8 cellular contexts compared by ENCODE assay signal in genomic region chr7:155002411-155003214, GRCh38. TPM values are rescaled to one million over a fixed set of nuclear protein-coding genes. Genes with fewer than 3 reads are reported as not detected.
DNase-seq lines count a peak whose midpoint lies in the region; ATAC-seq, FAIRE-seq and TF ChIP-seq lines count a peak whose summit lies in the region.

A gene with protein sequence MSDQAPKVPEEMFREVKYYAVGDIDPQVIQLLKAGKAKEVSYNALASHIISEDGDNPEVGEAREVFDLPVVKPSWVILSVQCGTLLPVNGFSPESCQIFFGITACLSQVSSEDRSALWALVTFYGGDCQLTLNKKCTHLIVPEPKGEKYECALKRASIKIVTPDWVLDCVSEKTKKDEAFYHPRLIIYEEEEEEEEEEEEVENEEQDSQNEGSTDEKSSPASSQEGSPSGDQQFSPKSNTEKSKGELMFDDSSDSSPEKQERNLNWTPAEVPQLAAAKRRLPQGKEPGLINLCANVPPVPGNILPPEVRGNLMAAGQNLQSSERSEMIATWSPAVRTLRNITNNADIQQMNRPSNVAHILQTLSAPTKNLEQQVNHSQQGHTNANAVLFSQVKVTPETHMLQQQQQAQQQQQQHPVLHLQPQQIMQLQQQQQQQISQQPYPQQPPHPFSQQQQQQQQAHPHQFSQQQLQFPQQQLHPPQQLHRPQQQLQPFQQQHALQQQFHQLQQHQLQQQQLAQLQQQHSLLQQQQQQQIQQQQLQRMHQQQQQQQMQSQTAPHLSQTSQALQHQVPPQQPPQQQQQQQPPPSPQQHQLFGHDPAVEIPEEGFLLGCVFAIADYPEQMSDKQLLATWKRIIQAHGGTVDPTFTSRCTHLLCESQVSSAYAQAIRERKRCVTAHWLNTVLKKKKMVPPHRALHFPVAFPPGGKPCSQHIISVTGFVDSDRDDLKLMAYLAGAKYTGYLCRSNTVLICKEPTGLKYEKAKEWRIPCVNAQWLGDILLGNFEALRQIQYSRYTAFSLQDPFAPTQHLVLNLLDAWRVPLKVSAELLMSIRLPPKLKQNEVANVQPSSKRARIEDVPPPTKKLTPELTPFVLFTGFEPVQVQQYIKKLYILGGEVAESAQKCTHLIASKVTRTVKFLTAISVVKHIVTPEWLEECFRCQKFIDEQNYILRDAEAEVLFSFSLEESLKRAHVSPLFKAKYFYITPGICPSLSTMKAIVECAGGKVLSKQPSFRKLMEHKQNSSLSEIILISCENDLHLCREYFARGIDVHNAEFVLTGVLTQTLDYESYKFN (minus strand): TSS chr7:155003124. CDS start chr7:155002929, 195 bp downstream.

- H3K4me3 Mint-ChIP-seq in stimulated activated effector memory CD8-positive, alpha-beta T cell treated with anti-CD3 and anti-CD28 coated beads, Interleukin-12 subunit alpha, Interleukin-12 subunit beta, amount 100 ng/mL, for 72 hours: peak within 1 kb of the TSS; percentile 81

- no peak within 1 kb of the TSS for H2AK5ac ChIP-seq in H1 (ENCODE audit: low read depth, low read length)

- peaks cover 9% of the 10 kb centered on the region for H3K4me1 Mint-ChIP-seq in stimulated activated effector memory CD8-positive, alpha-beta T cell treated with anti-CD3 and anti-CD28 coated beads, Interleukin-12 subunit alpha, Interleukin-12 subunit beta, amount 100 ng/mL, for 72 hours

- no peak for TF ChIP-seq RAD21 in H1 (IDR thresholded peaks at IDR 0.05 in 1 of 2, conservative IDR thresholded peaks at IDR 0.05 in 1 of 2; ENCODE audit: low read depth in 2 of 2, low read length in 2 of 2)

- H2BK15ac ChIP-seq in H1 (ENCODE audit: low read length): no peak within 1 kb of the TSS

- TF ChIP-seq CTCF in H1 (IDR thresholded peaks at IDR 0.05; ENCODE audit: control extremely low read depth in 1 of 3, insufficient read depth in 1 of 3, low read depth in 1 of 3, low read length in 3 of 3): no peak

- no peak within 1 kb of the TSS for H2BK20ac ChIP-seq in H1 (ENCODE audit: low read length)

- peak within 1 kb of the TSS; percentile 48 for H3K56ac ChIP-seq in H1 (replicated peaks; ENCODE audit: insufficient read length, low read depth, low read length)

- H3K23me2 ChIP-seq in H1 (ENCODE audit: low read depth, low read length): peaks cover 9% of the 10 kb centered on the region

- H3K4ac ChIP-seq in H1 (replicated peaks; ENCODE audit: insufficient read length, low read depth, low read length): peak within 1 kb of the TSS; percentile 94

- H3K9me3 Mint-ChIP-seq in stimulated activated effector memory CD8-positive, alpha-beta T cell treated with anti-CD3 and anti-CD28 coated beads, Interleukin-12 subunit alpha, Interleukin-12 subunit beta, amount 100 ng/mL, for 72 hours: no peaks in the 10 kb centered on the region

- no peak within 1 kb of the TSS for H3K23ac ChIP-seq in H1 (ENCODE audit: insufficient read length)

- CTCF ChIA-PET in H1 (lab: Charles Lee; ENCODE audit: partially characterized antibody): interaction anchor here (1.0 kb wide), 2 partner anchors 19 to 105 kb away, joined by 3 to 4 read pairs; no protein-coding TSS in a partner anchor

- H4K91ac ChIP-seq in H1 (replicated peaks; ENCODE audit: insufficient read length, low read length): peak within 1 kb of the TSS; percentile 90

- H3K4me2 ChIP-seq in H1 (ENCODE audit: insufficient read depth in 1 of 2, low read depth in 2 of 2, low read length in 2 of 2): peak within 1 kb of the TSS; percentile 83 to 94

- H2BK5ac ChIP-seq in H1 (ENCODE audit: low read depth, low read length): peak within 1 kb of the TSS; percentile 89; the same call in 1 of the 2 replicates

- no peak within 1 kb of the TSS for H2BK120ac ChIP-seq in H1 (replicated peaks; ENCODE audit: low read depth, low read length)

- peaks cover 3 to 9% of the 10 kb centered on the region in 2 experiments for H4K20me1 ChIP-seq in H1 (replicated peaks in 1 of 2; ENCODE audit: control insufficient read depth in 1 of 2, insufficient read depth in 2 of 2, low read length in 2 of 2)

- peaks cover 12% of the 10 kb centered on the region for H3K79me1 ChIP-seq in H1 (ENCODE audit: low read depth, low read length)

- POLR2A ChIA-PET in H1 (lab: Charles Lee; ENCODE audit: partially characterized antibody): interaction anchor here (0.8 to 1.9 kb wide), 6 partner anchors 8 to 89 kb away, joined by 3 to 7 read pairs (median 4); no protein-coding TSS in a partner anchor

- H3K36me3 Mint-ChIP-seq in stimulated activated effector memory CD8-positive, alpha-beta T cell treated with anti-CD3 and anti-CD28 coated beads, Interleukin-12 subunit alpha, Interleukin-12 subunit beta, amount 100 ng/mL, for 72 hours: peaks cover 43% of the 10 kb centered on the region

- no peaks in the 10 kb centered on the region for H3K27me3 ChIP-seq in H1 (replicated peaks in 1 of 4; ENCODE audit: control insufficient read depth in 3 of 4, extremely low read depth in 1 of 4, insufficient read depth in 3 of 4, low read length in 3 of 4)

- peak; percentile 56 for ATAC-seq in HG02610 (IDR thresholded peaks at IDR 0.05; ENCODE audit: unreplicated experiment)
- peak; percentile 77 for ATAC-seq in stimulated activated effector memory CD8-positive, alpha-beta T cell treated with anti-CD3 and anti-CD28 coated beads, Interleukin-12 subunit alpha, Interleukin-12 subunit beta, amount 100 ng/mL, for 72 hours

- peak within 1 kb of the TSS; percentile 95 for H3K18ac ChIP-seq in H1 (ENCODE audit: extremely low read depth, low read length)

- no peak within 1 kb of the TSS for H3K14ac ChIP-seq in H1 (ENCODE audit: insufficient read length)

- peak within 1 kb of the TSS; percentile 87 for H4K5ac ChIP-seq in H1 (ENCODE audit: insufficient read length, low read depth, low read length)

- peaks cover 0 to 6% (median 2%) of the 10 kb centered on the region in 4 experiments; a peak in 4 of 7 replicates for H3K4me1 ChIP-seq in H1 (replicated peaks in 1 of 4; ENCODE audit: control insufficient read depth in 3 of 4, insufficient read depth in 4 of 4, low read length in 3 of 4)

- TF ChIP-seq EP300 in H1 (IDR thresholded peaks at IDR 0.05; ENCODE audit: borderline replicate concordance in 1 of 2, low read depth in 2 of 2, low read length in 2 of 2): no peak

- no peak for FAIRE-seq in H1 (lab: Jason Lieb, UNC)

- peak within 1 kb of the TSS; percentile 82 to 95 (median 86) for H3K4me3 ChIP-seq in H1 (ENCODE audit: extremely low read depth in 1 of 4, insufficient read depth in 2 of 4, low read depth in 3 of 4, low read length in 4 of 4)

- no peak; a peak in 1 of 3 replicates for TF ChIP-seq POLR2A in H1 (IDR thresholded peaks at IDR 0.05; ENCODE audit: control extremely low read depth in 1 of 2, low read depth in 2 of 2, low read length in 2 of 2)

- H3K9me3 ChIP-seq in H1 (ENCODE audit: insufficient read depth in 2 of 2, low read depth in 1 of 2, low read length in 1 of 2): no peaks in the 10 kb centered on the region

- 0 out of 2 replicates have a peak within 1 kb of the TSS, but pooled peaks have one; percentile 50 for H2BK12ac ChIP-seq in H1 (ENCODE audit: low read depth, low read length)

- peak within 1 kb of the TSS; percentile 99 for H4K8ac ChIP-seq in H1 (ENCODE audit: extremely low read depth, insufficient read depth, low read length)

- peak within 1 kb of the TSS; percentile 99 for H3K27ac ChIP-seq in H1 (ENCODE audit: low read depth, low read length)

- peak within 1 kb of the TSS; percentile 78 to 96 (median 92) for H3K9ac ChIP-seq in H1 (replicated peaks in 1 of 4; ENCODE audit: extremely low read depth in 1 of 4, low read depth in 3 of 4, low read length in 3 of 4)

- H3K27ac Mint-ChIP-seq in stimulated activated effector memory CD8-positive, alpha-beta T cell treated with anti-CD3 and anti-CD28 coated beads, Interleukin-12 subunit alpha, Interleukin-12 subunit beta, amount 100 ng/mL, for 72 hours: peak within 1 kb of the TSS; percentile 92

- peak; percentile 9 to 48 for DNase-seq in stimulated activated CD4-positive, alpha-beta T cell treated with anti-CD3 and anti-CD28 coated beads, Interleukin-12 subunit alpha, Interleukin-12 subunit beta, amount 100 ng/mL, for 24 hours (ENCODE audit: low read depth in 2 of 2)
- no peak for DNase-seq in stimulated activated CD4-positive, alpha-beta T cell treated with anti-CD3 and anti-CD28 coated beads, Interleukin-4, amount 100 ng/mL, for 24 hours
- peak; percentile 48 for DNase-seq in NCI-H1105 (lab: John Stamatoyannopoulos, UW)
- peak; percentile 16 to 46 for DNase-seq in activated CD4-positive, alpha-beta T cell treated with anti-CD3 and anti-CD28 coated beads, Interleukin-2, amount 50 U/mL, for 24 hours (ENCODE audit: low read depth in 1 of 2, low spot score in 1 of 2)
- DNase-seq in H1 (ENCODE audit: low read depth in 1 of 2, low spot score in 2 of 2): peak in 1 of 2 experiments; percentile 63
- DNase-seq in middle frontal gyrus (ENCODE audit: extremely low spot score, low spot score): peak; percentile 39
- DNase-seq in stimulated activated effector memory CD8-positive, alpha-beta T cell treated with anti-CD3 and anti-CD28 coated beads, Interleukin-12 subunit alpha, Interleukin-12 subunit beta, amount 100 ng/mL, for 72 hours (ENCODE audit: low spot score in 2 of 2): peak; percentile 35 to 69

- peaks cover 4 to 14% (median 9%) of the 10 kb centered on the region in 4 experiments; a peak in 5 of 8 replicates for H3K36me3 ChIP-seq in H1 (ENCODE audit: control insufficient read depth in 2 of 4, insufficient read depth in 4 of 4, low read length in 3 of 4)

- peaks cover 7 to 48% of the 10 kb centered on the region in 2 experiments for H3K79me2 ChIP-seq in H1 (ENCODE audit: control insufficient read depth in 1 of 2, insufficient read depth in 2 of 2, low read length in 2 of 2)

- H2AFZ ChIP-seq in H1 (ENCODE audit: low read length): peak within 1 kb of the TSS; percentile 59; the same call in 1 of the 2 replicates

- WGBS in H1 (ENCODE audit: extremely low coverage in 1 of 2, insufficient coverage in 1 of 2, insufficient read length in 1 of 2, insufficient replicate concordance in 2 of 2, low coverage in 1 of 2, low lambda C conversion rate in 2 of 2, missing lambda C conversion rate in 1 of 2), 2 experiments: 1% methylated on average over 18 of the region's 128 CpGs; no CpG with 5 or more reads in 1 of the 2 experiments

TF ChIP-seq in H1, 55 proteins besides CTCF, POLR2A, EP300 and RAD21 (continues in another document):
- TF ChIP-seq SRF (IDR thresholded peaks at IDR 0.05; ENCODE audit: low read depth, low read length): no peak
- no peak for TF ChIP-seq POU5F1 (IDR thresholded peaks at IDR 0.05; ENCODE audit: low read depth, low read length)

RNA-seq across cellular contexts. Expression of the gene that starts here (rescaled TPM):
- 30.5 and 32.4 TPM in 2 replicates for total RNA-seq in H1 (2021; fragmentation: NEBNext Ultra II Directional; extraction: Animal tissue kit (Norgen Biotek cat#: 25700))
- 26.3 and 32.8 TPM in 2 replicates for polyA plus RNA-seq in H1 (2011; rRNA removed)
- 29.3 TPM for polyA plus RNA-seq in H1 (2011; cell fraction: cytosol; rRNA removed)
- polyA plus RNA-seq in H1 (2011; cell fraction: nucleus; rRNA removed): 25.1 TPM
- polyA plus RNA-seq in H1 (2012, experiment 1 of 2): 19.3 to 25.4 TPM (median 23.9 TPM) in 4 replicates
- polyA plus RNA-seq in H1 (2012, experiment 2 of 2): 1.9 TPM
- 28.3 TPM for polyA plus RNA-seq in H1 (2013, experiment 1 of 2)
- 28.1 TPM for polyA plus RNA-seq in H1 (2013, experiment 2 of 2)
- 15.9 and 16.6 TPM in 2 replicates for polyA minus RNA-seq in H1 (2011; rRNA and poly(A)+ RNA removed)
- polyA minus RNA-seq in H1 (2011; cell fraction: cytosol; rRNA and poly(A)+ RNA removed): 11.4 TPM
- 18.9 TPM for polyA minus RNA-seq in H1 (2011; cell fraction: nucleus; rRNA and poly(A)+ RNA removed)
